ENCODE assay signal across 8 cellular contexts in the genomic region with DNA sequence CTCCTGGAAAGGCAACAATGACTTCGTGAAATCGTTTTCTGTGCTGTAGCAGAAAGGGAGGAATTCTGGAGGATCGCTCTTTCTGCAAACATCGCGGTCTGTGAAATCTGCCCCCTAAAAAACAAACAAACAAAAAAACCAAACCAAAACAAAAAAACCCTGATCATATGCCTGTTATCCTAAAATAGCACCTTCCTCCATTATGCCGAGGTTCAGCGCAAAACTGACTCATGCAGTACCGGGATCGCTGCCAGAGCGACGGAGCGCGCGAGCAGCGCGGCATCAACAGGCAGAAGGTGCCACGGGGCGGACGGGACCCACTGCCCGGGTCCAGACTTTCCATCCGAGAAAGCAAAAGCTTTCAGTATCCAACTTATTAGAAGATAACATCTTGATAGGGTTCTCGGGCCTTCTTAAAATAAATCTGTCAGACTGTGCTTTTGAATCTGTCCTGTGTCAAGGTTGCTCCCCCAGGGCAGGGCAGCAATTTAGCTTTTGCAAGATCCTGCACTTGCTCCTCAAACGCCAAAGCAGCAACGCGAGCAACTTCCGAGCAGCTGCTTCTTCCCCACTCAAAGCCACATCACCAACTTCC.
DNase-seq lines count a peak whose midpoint lies in the region; TF ChIP-seq lines count a peak whose summit lies in the region.

No MANE protein-coding gene starts in this region.

- H2AFZ ChIP-seq in MM.1S (ENCODE audit: low read length), result no peak overlapping the region

- H3K27ac ChIP-seq in MM.1S (ENCODE audit: low read length), result no peak overlapping the region

- H3K27ac Mint-ChIP-seq in activated CD4-positive, alpha-beta memory T cell treated with anti-CD3 and anti-CD28 coated beads for 36 hours, result no peak overlapping the region

- no peaks in the 10 kb centered on the region for H4K20me1 ChIP-seq in MM.1S (ENCODE audit: insufficient read depth, low read length)

- no peaks in the 10 kb centered on the region for H3F3A ChIP-seq in MM.1S (ENCODE audit: insufficient read depth, low read length)

- no peaks in the 10 kb centered on the region for H3K9me2 ChIP-seq in MM.1S (replicated peaks; ENCODE audit: insufficient read depth, low read length)

- H3K9ac ChIP-seq in MM.1S (ENCODE audit: low read length), result no peak overlapping the region

- no peaks in the 10 kb centered on the region for H3K9me3 ChIP-seq in MM.1S (replicated peaks; ENCODE audit: insufficient read depth, low read length)

- H3K9me3 Mint-ChIP-seq in activated CD4-positive, alpha-beta memory T cell treated with anti-CD3 and anti-CD28 coated beads for 36 hours, result no peaks in the 10 kb centered on the region

- no peak overlapping the region for H3K4me2 ChIP-seq in MM.1S (ENCODE audit: low read depth, low read length)

- H3K4me3 Mint-ChIP-seq in activated CD4-positive, alpha-beta memory T cell treated with anti-CD3 and anti-CD28 coated beads for 36 hours, result peak overlapping the region; percentile 10

- CTCF ChIA-PET in activated CD4-positive, alpha-beta memory T cell treated with anti-CD3 and anti-CD28 coated beads for 36 hours (lab: Charles Lee), result interaction anchor here (0.6 to 0.8 kb wide), 2 partner anchors 243 to 1012 kb away, joined by 3 read pairs; no protein-coding TSS in a partner anchor
- CTCF ChIA-PET in GM10248 (lab: Yijun Ruan, JAX), result interaction anchor here (1.2 to 1.7 kb wide), 2 partner anchors 11 to 1001 kb away, joined by 3 read pairs; no protein-coding TSS in a partner anchor

- H3K36me3 ChIP-seq in MM.1S (replicated peaks; ENCODE audit: insufficient read depth, low read length), result no peaks in the 10 kb centered on the region

- no peak for TF ChIP-seq CTCF in retinal pigment epithelial cell (conservative IDR thresholded peaks at IDR 0.05; ENCODE audit: low read depth, low read length)
- TF ChIP-seq CTCF in GM10248 (IDR thresholded peaks at IDR 0.05; ENCODE audit: control extremely low read depth, extremely low read depth, low read depth, missing control alignments), result no peak
- no peak for TF ChIP-seq CTCF in MM.1S (IDR thresholded peaks at IDR 0.05; ENCODE audit: low read length)

- intact Hi-C loops in activated CD4-positive, alpha-beta memory T cell treated with anti-CD3 and anti-CD28 coated beads for 36 hours (cut with micrococcal nuclease), result no loop called here

- peak; percentile 33 for DNase-seq in COLO668 (lab: John Stamatoyannopoulos, UW; ENCODE audit: unreplicated experiment)
- peak; percentile 21 for DNase-seq in LHCN-M2 (ENCODE audit: low read depth)
- DNase-seq in activated CD4-positive, alpha-beta memory T cell treated with anti-CD3 and anti-CD28 coated beads for 36 hours, result peak; percentile 21
- DNase-seq in glomerular visceral epithelial cell (ENCODE audit: extremely low spot score), result peak; percentile 43
- DNase-seq in retinal pigment epithelial cell (ENCODE audit: low read depth), result no peak
- no peak for DNase-seq in GM10248 (ENCODE audit: extremely low spot score)
- no peak for DNase-seq in MM.1S
- no peak for DNase-seq in activated CD4-positive, alpha-beta T cell treated with anti-CD3 and anti-CD28 coated beads, Interleukin-2, amount 50 U/mL, for 4 hours

- POLR2A ChIA-PET in activated CD4-positive, alpha-beta memory T cell treated with anti-CD3 and anti-CD28 coated beads for 36 hours (lab: Charles Lee), result no interaction called here
- POLR2A ChIA-PET in GM10248 (lab: Yijun Ruan, JAX), result no interaction called here

- no peaks in the 10 kb centered on the region for H3K36me3 Mint-ChIP-seq in activated CD4-positive, alpha-beta memory T cell treated with anti-CD3 and anti-CD28 coated beads for 36 hours

- no peaks in the 10 kb centered on the region for H3K27me3 ChIP-seq in MM.1S (replicated peaks; ENCODE audit: insufficient read depth, low read length)

- H3K4me3 ChIP-seq in retinal pigment epithelial cell (ENCODE audit: low read length) (peak overlapping the region; percentile 27), MM.1S (ENCODE audit: low read length) (no peak overlapping the region)

- H3K4me1 Mint-ChIP-seq in activated CD4-positive, alpha-beta memory T cell treated with anti-CD3 and anti-CD28 coated beads for 36 hours (ENCODE audit: low read depth), result peaks cover 8% of the 10 kb centered on the region

- H3K27me3 Mint-ChIP-seq in activated CD4-positive, alpha-beta memory T cell treated with anti-CD3 and anti-CD28 coated beads for 36 hours, result peaks cover 9% of the 10 kb centered on the region

- no peaks in the 10 kb centered on the region for H3K79me2 ChIP-seq in MM.1S (ENCODE audit: low read length)

- H3K4me1 ChIP-seq in MM.1S (ENCODE audit: low read length), result no peaks in the 10 kb centered on the region

Comparison
In these comparisons a context has a peak if more than half of its experiments do, and no peak if none do; other contexts are left out.
1. DNase-seq: peak in COLO668 (single experiment), LHCN-M2 (single experiment), activated CD4-positive, alpha-beta memory T cell treated with anti-CD3 and anti-CD28 coated beads for 36 hours (single experiment) and glomerular visceral epithelial cell (single experiment); none in retinal pigment epithelial cell (single experiment), GM10248 (single experiment), MM.1S (single experiment) and activated CD4-positive, alpha-beta T cell treated with anti-CD3 and anti-CD28 coated beads, Interleukin-2, amount 50 U/mL, for 4 hours (0 of 2).